In the genomic region with DNA sequence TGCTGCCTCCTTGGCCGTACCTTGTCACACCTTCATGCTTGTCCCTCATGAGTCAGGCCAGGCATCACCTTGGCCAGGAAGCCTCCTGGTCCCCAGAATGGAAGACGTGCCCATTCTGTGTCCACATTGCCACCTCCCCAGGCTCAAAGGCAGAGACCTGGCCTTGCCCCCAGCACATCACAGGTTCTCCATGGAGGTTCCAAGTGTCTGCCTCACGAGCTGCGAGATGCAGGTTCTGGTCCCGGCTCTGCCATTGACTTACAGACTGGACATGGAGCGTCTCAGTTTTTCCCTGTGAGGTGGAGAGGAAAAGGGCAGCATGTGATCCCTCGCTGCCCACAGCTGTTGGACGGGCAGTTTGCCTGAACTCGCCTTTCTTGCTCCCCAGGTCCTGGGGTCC, we compare ENCODE assay signal across 11 cellular contexts. TPM values are rescaled to one million over a fixed set of nuclear protein-coding genes. Genes with fewer than 3 reads are reported as not detected.
"Had no signal": no experiment of that assay in that cellular context is flagged by ENCODE, and none has a peak within 500 bp of the region (broad histone marks: within the 10 kb centered on the region; RNA-seq: fewer than 3 reads in every experiment).

No MANE protein-coding gene starts in this region.

- H3K4me2 ChIP-seq: smooth muscle cell had no signal

- H3K36me3 ChIP-seq: right atrium auricular region, stomach, thyroid gland, upper lobe of left lung had no signal

- DNase-seq: activated gamma-delta T cell had no signal

- H3K27ac ChIP-seq: right atrium auricular region, stomach, thyroid gland, upper lobe of left lung had no signal

- H3K9me3 ChIP-seq: thyroid gland had no signal

- H3K4me3 ChIP-seq: right atrium auricular region, smooth muscle cell, thyroid gland, upper lobe of left lung had no signal

- H3K4me1 ChIP-seq: right atrium auricular region, thyroid gland had no signal

- H3K27me3 ChIP-seq: thyroid gland, upper lobe of left lung had no signal

- FAIRE-seq: islet of Langerhans had no signal

RNA-seq across cellular contexts. Expression of gene SLC7A10, which starts 9.1 kb away (rescaled TPM):
- total RNA-seq: activated CD4-positive, alpha-beta memory T cell treated with anti-CD3 and anti-CD28 coated beads, Interleukin-2, amount 10 ng/mL, durations not matched to agents 7 days and 5 days; activated CD4-positive, alpha-beta T cell treated with anti-CD3 and anti-CD28 coated beads, Interleukin-2, amount 10 ng/mL, durations not matched to agents 7 days and 5 days; esophagus mucosa; pulmonary artery endothelial cell; smooth muscle cell had no signal
- polyA plus RNA-seq: stomach had no signal

RNA-seq across cellular contexts. Expression of gene LRP3, which starts 40.6 kb away (rescaled TPM):
- total RNA-seq: activated CD4-positive, alpha-beta memory T cell treated with anti-CD3 and anti-CD28 coated beads, Interleukin-2, amount 10 ng/mL, durations not matched to agents 7 days and 5 days had no signal
